8 cellular contexts compared by ENCODE assay signal in the genomic region with DNA sequence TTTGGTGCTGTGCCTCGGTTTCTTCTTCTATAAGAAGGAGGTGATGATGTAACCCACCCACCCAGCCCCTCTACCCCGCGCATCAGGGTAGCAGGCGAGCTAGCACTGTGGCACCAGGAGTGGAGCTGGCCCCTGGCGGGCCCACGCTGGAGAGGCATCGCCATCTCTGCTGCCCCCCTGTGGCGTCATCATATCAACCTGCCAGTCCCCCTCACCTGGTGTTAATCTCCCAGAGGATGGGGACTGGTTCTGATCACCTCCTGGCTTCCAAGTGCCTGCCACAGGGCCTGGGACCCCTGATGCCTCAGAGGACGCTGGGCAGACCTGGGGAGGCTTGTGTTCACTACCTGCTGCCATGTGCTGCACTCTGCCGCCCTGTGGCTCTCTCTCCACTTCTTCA. TPM values are rescaled to one million over a fixed set of nuclear protein-coding genes. Genes with fewer than 3 reads are reported as not detected.
DNase-seq lines count a peak whose midpoint lies in the region; ATAC-seq and TF ChIP-seq lines count a peak whose summit lies in the region.

No MANE protein-coding gene starts in this region.

- no peak for ATAC-seq in HG03457 (IDR thresholded peaks at IDR 0.05; ENCODE audit: unreplicated experiment)

- peak; percentile 13 for DNase-seq in NK-92 treated with Interleukin-12 subunit alpha and Interleukin-12 subunit beta, amount 100 ng/mL, for 24 hours (lab: John Stamatoyannopoulos, UW)
- DNase-seq in NK-92 (lab: John Stamatoyannopoulos, UW; ENCODE audit: unreplicated experiment) (no peak), HPDE6-E6E7 (ENCODE audit: extremely low spot score) (peak; percentile 49), choroid plexus epithelial cell (ENCODE audit: low read depth) (no peak), posterior vena cava (ENCODE audit: low spot score) (peak; percentile 64), activated gamma-delta T cell (lab: John Stamatoyannopoulos, UW) (no peak), NCI-H69 (lab: John Stamatoyannopoulos, UW) (no peak)

- intact Hi-C loops in posterior vena cava (cut with DNase I): no loop called here

- TF ChIP-seq CTCF in choroid plexus epithelial cell (conservative IDR thresholded peaks at IDR 0.05; ENCODE audit: low read depth, low read length): peak; percentile 50

- no peak overlapping the region for H3K4me3 ChIP-seq in choroid plexus epithelial cell (ENCODE audit: low read depth, low read length)

RNA-seq across cellular contexts. Expression of gene SORCS2, which starts 6.3 kb away (rescaled TPM):
- 10 to 100 TPM in 1 of 2 donors, 1 to 10 TPM in 1; 5.0 to 11.9 TPM for total RNA-seq in posterior vena cava

Comparison
In these comparisons a context has a peak if more than half of its experiments do, and no peak if none do; other contexts are left out.
1. DNase-seq: peak in NK-92 treated with Interleukin-12 subunit alpha and Interleukin-12 subunit beta, amount 100 ng/mL, for 24 hours (single experiment), HPDE6-E6E7 (single experiment) and posterior vena cava (single experiment); none in NK-92 (single experiment), choroid plexus epithelial cell (single experiment), activated gamma-delta T cell (single experiment) and NCI-H69 (single experiment).